In the genomic region with DNA sequence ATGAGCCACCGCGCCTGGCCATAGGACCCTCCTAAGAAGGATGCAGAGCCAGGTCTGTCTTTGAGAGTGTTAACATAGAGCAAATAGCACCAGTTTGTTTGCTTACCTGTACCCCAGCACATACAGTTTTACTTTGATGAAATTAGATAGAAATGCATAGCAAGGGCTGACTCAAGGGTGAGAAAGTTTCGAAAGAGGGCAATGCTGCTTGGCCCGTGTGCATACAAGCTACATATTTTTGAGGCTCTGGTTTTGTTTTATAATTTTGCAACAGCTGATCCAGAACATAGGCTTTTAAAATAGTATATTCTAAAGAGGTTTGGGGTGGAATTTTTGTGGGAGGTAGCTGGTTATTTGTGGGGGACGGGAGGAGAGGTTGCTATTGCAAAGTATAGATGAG, we compare ENCODE assay signal across 12 cellular contexts.
DNase-seq lines count a peak whose midpoint lies in the region; ATAC-seq and TF ChIP-seq lines count a peak whose summit lies in the region.
"Had no signal": no experiment of that assay in that cellular context is flagged by ENCODE, and none has a peak within 500 bp of the region (broad histone marks: within the 10 kb centered on the region; RNA-seq: fewer than 3 reads in every experiment).

No MANE protein-coding gene starts in this region.

- H3K27me3 Mint-ChIP-seq in HFFc6 (ENCODE audit: insufficient read depth) = peaks cover 42% of the 10 kb centered on the region
- H3K27me3 Mint-ChIP-seq: CD4-positive, alpha-beta memory T cell had no signal

- peaks cover 79% of the 10 kb centered on the region for H3K4me1 Mint-ChIP-seq in HFFc6 (ENCODE audit: low read depth)

- peak overlapping the region; percentile 23; the same call in 1 of the 2 replicates for H3K4me3 Mint-ChIP-seq in HFFc6
- H3K4me3 Mint-ChIP-seq: CD4-positive, alpha-beta memory T cell had no signal

- DNase-seq in AG10803 (ENCODE audit: low read depth) (peak; percentile 48), HFFc6 (no peak), choroid plexus epithelial cell (ENCODE audit: low read depth) (peak; percentile 67), iris pigment epithelial cell (ENCODE audit: low read depth) (peak; percentile 57), GM20000 (ENCODE audit: low spot score) (no peak), NCI-H187 treated with DMSO at 0.1 percent for 48 hours (lab: John Stamatoyannopoulos, UW) (no peak)
- DNase-seq: BE2C; CD4-positive, alpha-beta memory T cell; DMS79 treated with DMSO at 0.1 percent for 48 hours; EL had no signal

- peak overlapping the region; percentile 23 for H3K27ac Mint-ChIP-seq in HFFc6
- H3K27ac Mint-ChIP-seq: CD4-positive, alpha-beta memory T cell had no signal

- ATAC-seq in HG02610 (IDR thresholded peaks at IDR 0.05; ENCODE audit: unreplicated experiment) = no peak

- H3K36me3 Mint-ChIP-seq in HFFc6 (ENCODE audit: low read depth) = peaks cover 80% of the 10 kb centered on the region

- no peak overlapping the region for H3K4me3 ChIP-seq in AG10803 (ENCODE audit: low read length)
- H3K4me3 ChIP-seq in choroid plexus epithelial cell (ENCODE audit: low read depth, low read length) = no peak overlapping the region
- H3K4me3 ChIP-seq: HAP-1 had no signal

- TF ChIP-seq CTCF in AG10803 (conservative IDR thresholded peaks at IDR 0.05; ENCODE audit: low read length) (no peak), HFFc6 (IDR thresholded peaks at IDR 0.05) (no peak), choroid plexus epithelial cell (conservative IDR thresholded peaks at IDR 0.05; ENCODE audit: low read depth, low read length) (no peak), GM20000 (IDR thresholded peaks at IDR 0.05; ENCODE audit: extremely low read depth, missing control alignments) (no peak)

- peaks cover 19% of the 10 kb centered on the region for H3K9me3 Mint-ChIP-seq in HFFc6
- H3K9me3 Mint-ChIP-seq: CD4-positive, alpha-beta memory T cell had no signal

Comparison
In these comparisons a context has a peak if more than half of its experiments do, and no peak if none do; other contexts are left out.
1. DNase-seq: peak in AG10803 (single experiment), choroid plexus epithelial cell (single experiment) and iris pigment epithelial cell (single experiment); none in HFFc6 (single experiment), GM20000 (single experiment) and NCI-H187 treated with DMSO at 0.1 percent for 48 hours (single experiment).